In the genomic region with DNA sequence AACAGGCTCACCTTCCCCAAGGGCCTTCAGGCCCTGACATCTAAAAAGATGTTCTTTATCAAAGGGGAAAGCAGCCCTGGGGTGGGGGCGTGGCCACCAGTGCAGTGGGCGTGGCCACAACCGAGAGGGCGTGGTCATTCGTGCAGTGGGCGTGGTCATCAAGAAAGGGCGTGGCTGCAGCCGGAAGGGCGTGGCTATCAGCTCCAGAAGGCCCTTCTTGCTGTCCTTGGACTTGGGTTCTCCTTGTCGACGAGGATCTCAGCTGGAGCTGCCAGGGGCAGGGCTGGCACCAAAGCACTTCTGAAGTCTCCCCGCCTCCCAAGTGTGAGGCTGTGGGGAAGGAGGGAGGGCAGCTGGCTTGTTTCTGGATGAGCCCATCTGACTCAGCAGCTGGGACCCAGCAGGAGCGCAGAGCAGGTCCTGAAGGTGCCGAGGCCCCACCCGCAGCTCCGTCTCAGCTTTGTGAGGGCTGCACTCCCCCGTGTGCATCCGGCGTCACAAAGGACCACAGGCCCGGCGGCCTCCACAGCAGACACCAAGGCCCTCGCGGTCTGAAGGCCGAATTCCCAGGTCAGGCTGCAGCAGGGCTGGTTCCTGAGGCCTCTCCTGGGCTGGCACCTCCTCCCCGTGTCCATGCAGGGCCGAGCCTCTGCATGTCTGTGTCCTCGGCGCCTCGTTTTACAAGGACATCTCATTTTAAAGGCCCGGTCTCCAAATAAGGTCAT, we compare ENCODE assay signal across 1 cellular context.
TF ChIP-seq lines count a peak whose summit lies in the region.

No MANE protein-coding gene starts in this region.

TF ChIP-seq in IMR-90, 13 proteins besides CTCF, POLR2A, EP300 and RAD21 (continued from another document):
- TF ChIP-seq CEBPB (IDR thresholded peaks at IDR 0.05; ENCODE audit: low read depth, low read length) (no peak), FOS (IDR thresholded peaks at IDR 0.05; ENCODE audit: low read depth, low read length) (no peak), MAZ (IDR thresholded peaks at IDR 0.05; ENCODE audit: borderline replicate concordance, low read depth, low read length) (no peak)
- TF ChIP-seq, protein P1, sequence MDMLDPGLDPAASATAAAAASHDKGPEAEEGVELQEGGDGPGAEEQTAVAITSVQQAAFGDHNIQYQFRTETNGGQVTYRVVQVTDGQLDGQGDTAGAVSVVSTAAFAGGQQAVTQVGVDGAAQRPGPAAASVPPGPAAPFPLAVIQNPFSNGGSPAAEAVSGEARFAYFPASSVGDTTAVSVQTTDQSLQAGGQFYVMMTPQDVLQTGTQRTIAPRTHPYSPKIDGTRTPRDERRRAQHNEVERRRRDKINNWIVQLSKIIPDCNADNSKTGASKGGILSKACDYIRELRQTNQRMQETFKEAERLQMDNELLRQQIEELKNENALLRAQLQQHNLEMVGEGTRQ (IDR thresholded peaks at IDR 0.05; ENCODE audit: low read depth, low read length): no peak
- TF ChIP-seq, protein P2, sequence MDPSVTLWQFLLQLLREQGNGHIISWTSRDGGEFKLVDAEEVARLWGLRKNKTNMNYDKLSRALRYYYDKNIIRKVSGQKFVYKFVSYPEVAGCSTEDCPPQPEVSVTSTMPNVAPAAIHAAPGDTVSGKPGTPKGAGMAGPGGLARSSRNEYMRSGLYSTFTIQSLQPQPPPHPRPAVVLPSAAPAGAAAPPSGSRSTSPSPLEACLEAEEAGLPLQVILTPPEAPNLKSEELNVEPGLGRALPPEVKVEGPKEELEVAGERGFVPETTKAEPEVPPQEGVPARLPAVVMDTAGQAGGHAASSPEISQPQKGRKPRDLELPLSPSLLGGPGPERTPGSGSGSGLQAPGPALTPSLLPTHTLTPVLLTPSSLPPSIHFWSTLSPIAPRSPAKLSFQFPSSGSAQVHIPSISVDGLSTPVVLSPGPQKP (IDR thresholded peaks at IDR 0.05; ENCODE audit: borderline replicate concordance, low read depth, low read length): no peak
